8 cellular contexts compared by ENCODE assay signal in genomic region chr13:27424246-27425150, GRCh38. TPM values are rescaled to one million over a fixed set of nuclear protein-coding genes. Genes with fewer than 3 reads are reported as not detected.
DNase-seq lines count a peak whose midpoint lies in the region; ATAC-seq and TF ChIP-seq lines count a peak whose summit lies in the region.

Gene GTF3A, plus strand, starts transcription at chr13:27424619.

- peak within 1 kb of the TSS; percentile 92 for H3K27ac ChIP-seq in BLaER1
- H3K27ac ChIP-seq in dorsolateral prefrontal cortex, result peak within 1 kb of the TSS; percentile 41 to 96 (median 86)

- H3K4me2 ChIP-seq in BLaER1, result peak within 1 kb of the TSS; percentile 97

- CTCF ChIA-PET in activated CD4-positive, alpha-beta memory T cell treated with anti-CD3 and anti-CD28 coated beads, Interleukin-2, amount 10 ng/mL, durations not matched to agents 7 days and 5 days (lab: Charles Lee), result interaction anchor here (1.0 to 4.3 kb wide), 8 partner anchors 13 to 198 kb away, joined by 3 to 47 read pairs (median 6); partner anchors contain the start of genes MTIF3 and POLR1D

- peak within 1 kb of the TSS; percentile 96 for H3K27ac Mint-ChIP-seq in activated CD4-positive, alpha-beta memory T cell treated with anti-CD3 and anti-CD28 coated beads, Interleukin-2, amount 10 ng/mL, durations not matched to agents 7 days and 5 days

- ATAC-seq in GM19328 (IDR thresholded peaks at IDR 0.05; ENCODE audit: unreplicated experiment) (peak; percentile 62), HG03469 (IDR thresholded peaks at IDR 0.05; ENCODE audit: unreplicated experiment) (peak; percentile 59)

- H3K27me3 Mint-ChIP-seq in activated CD4-positive, alpha-beta memory T cell treated with anti-CD3 and anti-CD28 coated beads, Interleukin-2, amount 10 ng/mL, durations not matched to agents 7 days and 5 days, result no peaks in the 10 kb centered on the region

- WGBS in lower leg skin, 2 donors, result 0 to 1% methylated on average over 34 to 35 of the region's 85 CpGs

- peaks cover 27% of the 10 kb centered on the region for H3K36me3 ChIP-seq in BLaER1

- no peaks in the 10 kb centered on the region for H3K27me3 ChIP-seq in BLaER1
- no peaks in the 10 kb centered on the region for H3K27me3 ChIP-seq in dorsolateral prefrontal cortex

- TF ChIP-seq CTCF in dorsolateral prefrontal cortex (IDR thresholded peaks at IDR 0.05 in 54 of 56, conservative IDR thresholded peaks at IDR 0.05 in 2 of 56; ENCODE audit: low read depth in 1 of 56, partially characterized antibody in 56 of 56) (peak in 27 of 56 donors; percentile 2 to 61 (median 23)), lower leg skin (IDR thresholded peaks at IDR 0.05) (no peak)

- H3K4me3 Mint-ChIP-seq in activated CD4-positive, alpha-beta memory T cell treated with anti-CD3 and anti-CD28 coated beads, Interleukin-2, amount 10 ng/mL, durations not matched to agents 7 days and 5 days, result peak within 1 kb of the TSS; percentile 80

- peaks cover 49% of the 10 kb centered on the region for H3K4me1 ChIP-seq in BLaER1

- peaks cover 33% of the 10 kb centered on the region for H3K36me3 Mint-ChIP-seq in activated CD4-positive, alpha-beta memory T cell treated with anti-CD3 and anti-CD28 coated beads, Interleukin-2, amount 10 ng/mL, durations not matched to agents 7 days and 5 days (ENCODE audit: low read depth)

- H3K9me3 Mint-ChIP-seq in activated CD4-positive, alpha-beta memory T cell treated with anti-CD3 and anti-CD28 coated beads, Interleukin-2, amount 10 ng/mL, durations not matched to agents 7 days and 5 days, result no peaks in the 10 kb centered on the region

- no peaks in the 10 kb centered on the region for H3K9me3 ChIP-seq in BLaER1

- H3K4me3 ChIP-seq in BLaER1, result peak within 1 kb of the TSS; percentile 75
- H3K4me3 ChIP-seq in dorsolateral prefrontal cortex, result peak within 1 kb of the TSS; percentile 53 to 98 (median 92)
- H3K4me3 ChIP-seq in lower leg skin (ENCODE audit: low read depth, poor library complexity, severe bottlenecking), result peak within 1 kb of the TSS; percentile 61

- H3K4me1 Mint-ChIP-seq in activated CD4-positive, alpha-beta memory T cell treated with anti-CD3 and anti-CD28 coated beads, Interleukin-2, amount 10 ng/mL, durations not matched to agents 7 days and 5 days, result peaks cover 41% of the 10 kb centered on the region

- DNase-seq in NCI-H82 (lab: John Stamatoyannopoulos, UW), result peak; percentile 94
- DNase-seq in activated CD4-positive, alpha-beta memory T cell treated with anti-CD3 and anti-CD28 coated beads, Interleukin-2, amount 10 ng/mL, durations not matched to agents 7 days and 5 days, result peak; percentile 90
- DNase-seq in dorsolateral prefrontal cortex, result peak; percentile 50 to 90 (median 70)
- peak; percentile 73 to 95 for DNase-seq in lower leg skin (ENCODE audit: low spot score in 2 of 2)
- DNase-seq in stimulated activated CD4-positive, alpha-beta T cell treated with anti-CD3 and anti-CD28 coated beads, Interleukin-4, amount 100 ng/mL, for 4 hours, result peak; percentile 85 to 87

- intact Hi-C loops in dorsolateral prefrontal cortex (cut with DNase I) (loop anchor here (1.0 to 10.0 kb wide), 3 partner anchors 26 to 200 kb away; partner anchors contain the start of genes LNX2 (in 2 of the 2), MTIF3 (in 2 of the 2), POLR1D (in 2 of the 2) and RASL11A (in 1 of the 2)), lower leg skin (cut with DNase I; ENCODE audit: low total_unique reads) (no loop called here)

- H3K9ac ChIP-seq in BLaER1, result peak within 1 kb of the TSS; percentile 79

- POLR2A ChIA-PET in activated CD4-positive, alpha-beta memory T cell treated with anti-CD3 and anti-CD28 coated beads, Interleukin-2, amount 10 ng/mL, durations not matched to agents 7 days and 5 days (lab: Charles Lee), result interaction anchor here (0.7 to 6.5 kb wide), 20 partner anchors 11 to 1235 kb away, joined by 3 to 351 read pairs (median 4); partner anchors contain the start of genes LNX2, MTIF3, POLR1D and POMP

- H4K20me1 ChIP-seq in BLaER1, result peaks cover 30% of the 10 kb centered on the region

- peak in 1 of 2 donors; percentile 50 for TF ChIP-seq POLR2A in lower leg skin (IDR thresholded peaks at IDR 0.05)

RNA-seq across cellular contexts. Expression of gene GTF3A, which starts in this region (rescaled TPM):
- total RNA-seq in activated CD4-positive, alpha-beta memory T cell treated with anti-CD3 and anti-CD28 coated beads, Interleukin-2, amount 10 ng/mL, durations not matched to agents 7 days and 5 days, result 100 to 1,000 TPM; 187 to 189 TPM
- total RNA-seq in dorsolateral prefrontal cortex (100 to 1,000 TPM in 1 of 120 experiments, 10 to 100 TPM in 119; 43.2 to 103 (median 71.3) TPM), lower leg skin (100 to 1,000 TPM in 2 of 4 donors, 10 to 100 TPM in 2; 96.6 to 162 (median 101) TPM)

Comparison
In these comparisons a context has a peak if more than half of its experiments do, and no peak if none do; other contexts are left out.
1. Peak in every context shown above with its lines: DNase-seq, ATAC-seq, H3K4me3 ChIP-seq and H3K27ac ChIP-seq.